30 cellular contexts compared by ENCODE assay signal in the genomic region with DNA sequence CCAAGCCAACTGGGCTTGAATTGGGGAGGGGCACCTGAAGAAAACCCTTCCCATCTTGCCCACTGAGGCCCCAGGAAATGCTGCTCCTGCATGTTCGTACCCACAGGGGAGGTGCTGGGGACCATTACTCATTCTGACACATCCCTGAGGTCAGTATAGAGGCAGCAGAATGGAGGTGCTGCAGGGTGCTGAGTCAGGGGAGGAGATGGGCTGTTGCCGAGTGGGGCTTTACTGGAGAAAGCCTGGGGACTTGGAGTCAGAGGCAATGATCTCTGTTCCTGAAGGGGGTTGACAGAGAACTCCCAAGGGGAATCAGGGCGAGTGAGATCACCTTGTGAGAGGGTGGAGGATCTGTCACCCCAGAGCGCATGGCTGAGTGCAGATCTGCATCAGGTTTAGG. TPM values are rescaled to one million over a fixed set of nuclear protein-coding genes. Genes with fewer than 3 reads are reported as not detected.
DNase-seq lines count a peak whose midpoint lies in the region; ATAC-seq lines count a peak whose summit lies in the region.
"Had no signal": no experiment of that assay in that cellular context is flagged by ENCODE, and none has a peak within 500 bp of the region (broad histone marks: within the 10 kb centered on the region; RNA-seq: fewer than 3 reads in every experiment).

No MANE protein-coding gene starts in this region.

- no peaks in the 10 kb centered on the region for H3K9me3 ChIP-seq in BLaER1
- H3K9me3 ChIP-seq: A549, gastroesophageal sphincter, neutrophil, psoas muscle, sigmoid colon, SK-N-SH had no signal

- peaks cover 65% of the 10 kb centered on the region for H3K4me1 ChIP-seq in BLaER1
- H3K4me1 ChIP-seq: A549 had no signal

- peak overlapping the region; percentile 39 for H3K4me2 ChIP-seq in BLaER1
- H3K4me2 ChIP-seq: A549, hepatocyte, SK-N-SH had no signal

- H3K4me3 ChIP-seq in BLaER1 = no peak overlapping the region
- H3K4me3 ChIP-seq: A549, gastroesophageal sphincter, hepatocyte, psoas muscle, sigmoid colon had no signal

- H3K4me3 Mint-ChIP-seq in activated CD4-positive, alpha-beta memory T cell treated with anti-CD3 and anti-CD28 coated beads for 36 hours = no peak overlapping the region
- no peak overlapping the region for H3K4me3 Mint-ChIP-seq in activated CD4-positive, alpha-beta memory T cell treated with anti-CD3 and anti-CD28 coated beads, Interleukin-2, amount 10 ng/mL, durations not matched to agents 7 days and 5 days
- no peak overlapping the region for H3K4me3 Mint-ChIP-seq in activated T-helper 17 cell treated with anti-CD3 and anti-CD28 coated beads, Interleukin-2, amount 50 U/mL, for 72 hours
- H3K4me3 Mint-ChIP-seq: activated naive CD8-positive, alpha-beta T cell treated with anti-CD3 and anti-CD28 coated beads, Interleukin-2, amount 50 U/mL, for 24 hours; CD8-positive, alpha-beta memory T cell; central memory CD8-positive, alpha-beta T cell; T-helper 1 cell treated with Interleukin-12 subunit alpha and Interleukin-12 subunit beta and Interleukin-4 antibody, amounts not matched to agents 30 μg/mL and 1 μg/mL, for 36 hours had no signal

- H3K27me3 ChIP-seq in BLaER1 = peaks cover 16% of the 10 kb centered on the region

- no peaks in the 10 kb centered on the region for H3K9me3 Mint-ChIP-seq in activated CD4-positive, alpha-beta memory T cell treated with anti-CD3 and anti-CD28 coated beads for 36 hours
- no peaks in the 10 kb centered on the region for H3K9me3 Mint-ChIP-seq in activated CD4-positive, alpha-beta memory T cell treated with anti-CD3 and anti-CD28 coated beads, Interleukin-2, amount 10 ng/mL, durations not matched to agents 7 days and 5 days
- no peaks in the 10 kb centered on the region for H3K9me3 Mint-ChIP-seq in activated T-helper 17 cell treated with anti-CD3 and anti-CD28 coated beads, Interleukin-2, amount 50 U/mL, for 72 hours
- H3K9me3 Mint-ChIP-seq: activated naive CD8-positive, alpha-beta T cell treated with anti-CD3 and anti-CD28 coated beads, Interleukin-2, amount 50 U/mL, for 24 hours; CD8-positive, alpha-beta memory T cell; central memory CD8-positive, alpha-beta T cell; T-helper 1 cell treated with Interleukin-12 subunit alpha and Interleukin-12 subunit beta and Interleukin-4 antibody, amounts not matched to agents 30 μg/mL and 1 μg/mL, for 36 hours had no signal

- H3K36me3 Mint-ChIP-seq in activated CD4-positive, alpha-beta memory T cell treated with anti-CD3 and anti-CD28 coated beads for 36 hours = no peaks in the 10 kb centered on the region
- no peaks in the 10 kb centered on the region for H3K36me3 Mint-ChIP-seq in activated CD4-positive, alpha-beta memory T cell treated with anti-CD3 and anti-CD28 coated beads, Interleukin-2, amount 10 ng/mL, durations not matched to agents 7 days and 5 days (ENCODE audit: low read depth)
- no peaks in the 10 kb centered on the region for H3K36me3 Mint-ChIP-seq in activated T-helper 17 cell treated with anti-CD3 and anti-CD28 coated beads, Interleukin-2, amount 50 U/mL, for 72 hours (ENCODE audit: low read depth)
- H3K36me3 Mint-ChIP-seq: CD8-positive, alpha-beta memory T cell had no signal

- POLR2A ChIA-PET in activated CD4-positive, alpha-beta memory T cell treated with anti-CD3 and anti-CD28 coated beads for 36 hours (lab: Charles Lee) = no interaction called here
- POLR2A ChIA-PET in activated CD4-positive, alpha-beta memory T cell treated with anti-CD3 and anti-CD28 coated beads, Interleukin-2, amount 10 ng/mL, durations not matched to agents 7 days and 5 days (lab: Charles Lee) = no interaction called here

- CTCF ChIA-PET in activated CD4-positive, alpha-beta memory T cell treated with anti-CD3 and anti-CD28 coated beads for 36 hours (lab: Charles Lee) = interaction anchor here (1.5 kb wide), 1 partner anchor 10 kb away, joined by 5 read pairs; no protein-coding TSS in a partner anchor
- CTCF ChIA-PET in activated CD4-positive, alpha-beta memory T cell treated with anti-CD3 and anti-CD28 coated beads, Interleukin-2, amount 10 ng/mL, durations not matched to agents 7 days and 5 days (lab: Charles Lee) = interaction anchor here (1.3 kb wide), 1 partner anchor 60 kb away, joined by 3 read pairs; no protein-coding TSS in a partner anchor

- intact Hi-C loops in activated CD4-positive, alpha-beta memory T cell treated with anti-CD3 and anti-CD28 coated beads for 36 hours (cut with micrococcal nuclease) = loop anchor here (5.0 to 10.0 kb wide), 2 partner anchors 58 to 226 kb away; no protein-coding TSS in a partner anchor

- DNase-seq in activated CD4-positive, alpha-beta memory T cell treated with anti-CD3 and anti-CD28 coated beads for 36 hours = peak; percentile 31
- DNase-seq in activated CD4-positive, alpha-beta memory T cell treated with anti-CD3 and anti-CD28 coated beads, Interleukin-2, amount 10 ng/mL, durations not matched to agents 7 days and 5 days = no peak
- peak; percentile 10 for DNase-seq in HK-2 (ENCODE audit: unreplicated experiment)
- DNase-seq in A172 (ENCODE audit: low spot score) = no peak
- no peak for DNase-seq in AG08395 (ENCODE audit: low spot score)
- DNase-seq: activated CD4-positive, CD25-positive, alpha-beta regulatory T cell treated with anti-CD3 and anti-CD28 coated beads, Interleukin-2, amount 50 U/mL, for 72 hours; activated effector memory CD4-positive, alpha-beta T cell treated with Interleukin-2 at 50 U/mL for 16 hours; activated naive CD8-positive, alpha-beta T cell treated with anti-CD3 and anti-CD28 coated beads, Interleukin-2, amount 50 U/mL, for 24 hours; CD8-positive, alpha-beta memory T cell; dermis blood vessel endothelial cell; DMS153; GDM1; H7; mesendoderm; NCI-H2029 treated with DMSO at 0.1 percent for 48 hours; NCI-H226; psoas muscle; sigmoid colon; SK-N-SH; trophoblast cell had no signal

- ATAC-seq in activated T-helper 17 cell treated with anti-CD3 and anti-CD28 coated beads, Interleukin-2, amount 50 U/mL, for 72 hours (replicated peaks) = peak; percentile 80
- ATAC-seq in HG03432 (IDR thresholded peaks at IDR 0.05; ENCODE audit: unreplicated experiment) = no peak
- ATAC-seq: A549; activated naive CD8-positive, alpha-beta T cell treated with anti-CD3 and anti-CD28 coated beads, Interleukin-2, amount 50 U/mL, for 24 hours; gastroesophageal sphincter; left lobe of liver; psoas muscle had no signal

- no peaks in the 10 kb centered on the region for H4K20me1 ChIP-seq in BLaER1

- no peak overlapping the region for H3K27ac Mint-ChIP-seq in activated CD4-positive, alpha-beta memory T cell treated with anti-CD3 and anti-CD28 coated beads for 36 hours
- H3K27ac Mint-ChIP-seq in activated CD4-positive, alpha-beta memory T cell treated with anti-CD3 and anti-CD28 coated beads, Interleukin-2, amount 10 ng/mL, durations not matched to agents 7 days and 5 days = no peak overlapping the region
- H3K27ac Mint-ChIP-seq in activated T-helper 17 cell treated with anti-CD3 and anti-CD28 coated beads, Interleukin-2, amount 50 U/mL, for 72 hours = no peak overlapping the region
- H3K27ac Mint-ChIP-seq: activated naive CD8-positive, alpha-beta T cell treated with anti-CD3 and anti-CD28 coated beads, Interleukin-2, amount 50 U/mL, for 24 hours; T-helper 1 cell treated with Interleukin-12 subunit alpha and Interleukin-12 subunit beta and Interleukin-4 antibody, amounts not matched to agents 30 μg/mL and 1 μg/mL, for 36 hours had no signal

- peaks cover 4% of the 10 kb centered on the region for H3K4me1 Mint-ChIP-seq in activated CD4-positive, alpha-beta memory T cell treated with anti-CD3 and anti-CD28 coated beads for 36 hours (ENCODE audit: low read depth)
- peaks cover 12% of the 10 kb centered on the region for H3K4me1 Mint-ChIP-seq in activated CD4-positive, alpha-beta memory T cell treated with anti-CD3 and anti-CD28 coated beads, Interleukin-2, amount 10 ng/mL, durations not matched to agents 7 days and 5 days
- H3K4me1 Mint-ChIP-seq in activated T-helper 17 cell treated with anti-CD3 and anti-CD28 coated beads, Interleukin-2, amount 50 U/mL, for 72 hours = no peaks in the 10 kb centered on the region
- H3K4me1 Mint-ChIP-seq: central memory CD8-positive, alpha-beta T cell had no signal

- no peaks in the 10 kb centered on the region for H3K36me3 ChIP-seq in BLaER1
- H3K36me3 ChIP-seq: gastroesophageal sphincter, neutrophil, sigmoid colon had no signal

- H3K9ac ChIP-seq in BLaER1 = no peak overlapping the region
- H3K9ac ChIP-seq: SK-N-SH had no signal

- peaks cover 33% of the 10 kb centered on the region for H3K27me3 Mint-ChIP-seq in activated CD4-positive, alpha-beta memory T cell treated with anti-CD3 and anti-CD28 coated beads for 36 hours
- peaks cover 39% of the 10 kb centered on the region for H3K27me3 Mint-ChIP-seq in activated CD4-positive, alpha-beta memory T cell treated with anti-CD3 and anti-CD28 coated beads, Interleukin-2, amount 10 ng/mL, durations not matched to agents 7 days and 5 days
- H3K27me3 Mint-ChIP-seq in activated T-helper 17 cell treated with anti-CD3 and anti-CD28 coated beads, Interleukin-2, amount 50 U/mL, for 72 hours = peaks cover 27% of the 10 kb centered on the region

- H3K27ac ChIP-seq in BLaER1 = no peak overlapping the region
- H3K27ac ChIP-seq: A549, gastroesophageal sphincter, hepatocyte, neutrophil, psoas muscle, sigmoid colon had no signal

RNA-seq across cellular contexts. Expression of a gene that starts 40.2 kb away (rescaled TPM):
- not detected for total RNA-seq in activated CD4-positive, alpha-beta memory T cell treated with anti-CD3 and anti-CD28 coated beads for 36 hours
- total RNA-seq in activated CD4-positive, alpha-beta memory T cell treated with anti-CD3 and anti-CD28 coated beads, Interleukin-2, amount 10 ng/mL, durations not matched to agents 7 days and 5 days = not detected
- total RNA-seq in activated T-helper 17 cell treated with anti-CD3 and anti-CD28 coated beads, Interleukin-2, amount 50 U/mL, for 72 hours = not detected
- total RNA-seq in A172 (2014; rRNA removed; shearing (Covaris generic)) = not detected in 2 replicates
- total RNA-seq: CD8-positive, alpha-beta memory T cell; dermis blood vessel endothelial cell; gastroesophageal sphincter; H7; hepatocyte; left lobe of liver; psoas muscle; sigmoid colon had no signal

RNA-seq across cellular contexts. Expression of a gene that starts 47.0 kb away (rescaled TPM):
- under 1 TPM; 0.24 to 0.36 TPM for total RNA-seq in activated CD4-positive, alpha-beta memory T cell treated with anti-CD3 and anti-CD28 coated beads for 36 hours
- 1 to 10 TPM; 5.9 to 6.6 TPM for total RNA-seq in activated CD4-positive, alpha-beta memory T cell treated with anti-CD3 and anti-CD28 coated beads, Interleukin-2, amount 10 ng/mL, durations not matched to agents 7 days and 5 days
- total RNA-seq in activated T-helper 17 cell treated with anti-CD3 and anti-CD28 coated beads, Interleukin-2, amount 50 U/mL, for 72 hours = 1 to 10 TPM; 1.6 to 4.7 TPM
- total RNA-seq in A172 (2014; rRNA removed; shearing (Covaris generic)) = 0.02 TPM in 1 of 2 replicates, not detected in the other
- total RNA-seq: dermis blood vessel endothelial cell had no signal

Comparison
In these comparisons a context has a peak if more than half of its experiments do, and no peak if none do; other contexts are left out.
1. DNase-seq: peak in activated CD4-positive, alpha-beta memory T cell treated with anti-CD3 and anti-CD28 coated beads for 36 hours (single experiment) and HK-2 (single experiment); none in activated CD4-positive, alpha-beta memory T cell treated with anti-CD3 and anti-CD28 coated beads, Interleukin-2, amount 10 ng/mL, durations not matched to agents 7 days and 5 days (single experiment), A172 (single experiment) and AG08395 (single experiment).